ENCODE assay signal across 14 cellular contexts in the genomic region with DNA sequence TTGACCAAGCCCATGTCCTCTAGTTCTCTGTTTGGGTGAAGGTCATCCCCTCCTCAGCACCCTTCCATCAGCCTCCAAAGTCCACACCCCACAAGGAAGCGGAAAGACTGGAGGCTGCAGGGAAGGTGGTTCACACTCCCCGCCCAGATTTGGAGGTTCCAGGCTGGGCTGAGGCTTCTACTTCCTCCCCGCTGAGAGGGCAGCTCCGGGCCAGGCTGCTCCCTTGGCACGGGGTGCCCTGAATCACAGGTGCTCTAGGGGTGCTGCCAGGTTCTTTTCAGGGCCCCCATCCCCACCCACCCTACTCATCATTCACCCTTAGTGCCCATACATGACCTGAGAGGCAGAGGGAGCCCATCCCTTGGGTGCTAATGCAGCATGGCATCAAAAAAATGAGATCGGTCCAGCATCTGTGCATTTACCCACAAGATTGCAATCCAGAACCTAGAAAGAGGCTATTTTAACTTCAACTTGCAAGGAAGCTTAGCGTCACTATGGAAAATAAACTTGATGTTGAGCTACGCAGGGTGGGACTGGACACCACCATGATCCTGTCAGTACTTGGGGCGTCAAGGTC.
"Had no signal": no experiment of that assay in that cellular context is flagged by ENCODE, and none has a peak within 500 bp of the region (broad histone marks: within the 10 kb centered on the region; RNA-seq: fewer than 3 reads in every experiment).

No MANE protein-coding gene starts in this region.

- DNase-seq: activated CD8-positive, alpha-beta memory T cell treated with anti-CD3 and anti-CD28 coated beads, Interleukin-2, amount 50 U/mL, for 4 hours; activated CD8-positive, alpha-beta T cell treated with anti-CD3 and anti-CD28 coated beads for 36 hours; activated naive CD4-positive, alpha-beta T cell treated with anti-CD3 and anti-CD28 coated beads, Interleukin-2, amount 10 ng/mL, durations not matched to agents 7 days and 5 days; amniotic stem cell; brain microvascular endothelial cell; cerebellar nuclear complex; foreskin melanocyte; right cardiac atrium; stimulated activated CD4-positive, alpha-beta T cell treated with anti-CD3 and anti-CD28 coated beads, Interleukin-12 subunit alpha, Interleukin-12 subunit beta, amount 100 ng/mL, for 4 hours; stimulated activated naive CD8-positive, alpha-beta T cell treated with anti-CD3 and anti-CD28 coated beads, Interleukin-15, Interleukin-2, amounts not matched to agents 100 U/mL and 50 U/mL, for 24 hours; T-cell had no signal

- H3K9ac ChIP-seq: neural progenitor cell had no signal

- H3K27me3 ChIP-seq: brain microvascular endothelial cell, neural progenitor cell had no signal

- H2AFZ ChIP-seq: neural progenitor cell had no signal

- H3K27ac ChIP-seq: brain microvascular endothelial cell, neural progenitor cell, VCaP had no signal

- FAIRE-seq: islet of Langerhans had no signal

- H3K4me3 ChIP-seq: neural progenitor cell had no signal

- H3K36me3 ChIP-seq: brain microvascular endothelial cell, neural progenitor cell had no signal

- ATAC-seq: activated CD8-positive, alpha-beta T cell treated with anti-CD3 and anti-CD28 coated beads for 36 hours; right cardiac atrium; stimulated activated naive CD8-positive, alpha-beta T cell treated with anti-CD3 and anti-CD28 coated beads, Interleukin-15, Interleukin-2, amounts not matched to agents 100 U/mL and 50 U/mL, for 24 hours; T-cell had no signal

- H3K4me2 ChIP-seq: neural progenitor cell had no signal
